9 cellular contexts compared by ENCODE assay signal in genomic region chr1:192545781-192546521, GRCh38. TPM values are rescaled to one million over a fixed set of nuclear protein-coding genes. Genes with fewer than 3 reads are reported as not detected.
DNase-seq lines count a peak whose midpoint lies in the region; ATAC-seq and TF ChIP-seq lines count a peak whose summit lies in the region.
"Had no signal": no experiment of that assay in that cellular context is flagged by ENCODE, and none has a peak within 500 bp of the region (broad histone marks: within the 10 kb centered on the region; RNA-seq: fewer than 3 reads in every experiment).

No MANE protein-coding gene starts in this region.

- TF ChIP-seq CTCF in CD14-positive monocyte (IDR thresholded peaks at IDR 0.05) (peak; percentile 52), hepatocyte (IDR thresholded peaks at IDR 0.05; ENCODE audit: poor library complexity) (no peak)

- H3K4me3 ChIP-seq in hepatocyte: no peak overlapping the region

- peaks cover 13% of the 10 kb centered on the region for H3K4me1 Mint-ChIP-seq in CD14-positive monocyte
- peaks cover 67% of the 10 kb centered on the region for H3K4me1 Mint-ChIP-seq in activated CD4-positive, alpha-beta memory T cell treated with anti-CD3 and anti-CD28 coated beads, Interleukin-2, amount 10 ng/mL, durations not matched to agents 7 days and 5 days
- peaks cover 34% of the 10 kb centered on the region for H3K4me1 Mint-ChIP-seq in stimulated activated memory B cell treated with anti-CD40 and anti-IgM and Interleukin-4, amounts not matched to agents 10 μg/mL and 1 μg/mL and 100 μg/mL, for 72 hours

- intact Hi-C loops in CD14-positive monocyte (cut with micrococcal nuclease): no loop called here

- H3K27me3 ChIP-seq in hepatocyte: no peaks in the 10 kb centered on the region

- no peaks in the 10 kb centered on the region for H3K4me1 ChIP-seq in hepatocyte (ENCODE audit: insufficient read depth)

- H3K27ac ChIP-seq in hepatocyte: no peak overlapping the region

- H4K20me1 ChIP-seq in hepatocyte (ENCODE audit: insufficient read depth, poor library complexity, severe bottlenecking): no peaks in the 10 kb centered on the region

- peak; percentile 53 for ATAC-seq in GM19452 (IDR thresholded peaks at IDR 0.05; ENCODE audit: unreplicated experiment)
- peak; percentile 36 for ATAC-seq in HG03439 (IDR thresholded peaks at IDR 0.05; ENCODE audit: unreplicated experiment)
- peak; percentile 75 for ATAC-seq in stimulated activated memory B cell treated with anti-CD40 and anti-IgM and Interleukin-4, amounts not matched to agents 10 μg/mL and 1 μg/mL and 100 μg/mL, for 72 hours

- H3K4me3 Mint-ChIP-seq in CD14-positive monocyte: peak overlapping the region; percentile 64 to 88
- H3K4me3 Mint-ChIP-seq in activated CD4-positive, alpha-beta memory T cell treated with anti-CD3 and anti-CD28 coated beads, Interleukin-2, amount 10 ng/mL, durations not matched to agents 7 days and 5 days: no peak overlapping the region
- peak overlapping the region; percentile 74 for H3K4me3 Mint-ChIP-seq in stimulated activated memory B cell treated with anti-CD40 and anti-IgM and Interleukin-4, amounts not matched to agents 10 μg/mL and 1 μg/mL and 100 μg/mL, for 72 hours
- H3K4me3 Mint-ChIP-seq: brain had no signal

- 92% methylated on average over 3 of the region's 3 CpGs for WGBS in hepatocyte (ENCODE audit: low lambda C conversion rate, missing lambda C conversion rate)

- H3K9me2 ChIP-seq in hepatocyte (replicated peaks; ENCODE audit: insufficient read depth): no peaks in the 10 kb centered on the region

- DNase-seq in CD14-positive monocyte (ENCODE audit: low spot score): no peak
- DNase-seq in activated CD4-positive, alpha-beta memory T cell treated with anti-CD3 and anti-CD28 coated beads, Interleukin-2, amount 10 ng/mL, durations not matched to agents 7 days and 5 days: no peak
- no peak for DNase-seq in KG1 (lab: John Stamatoyannopoulos, UW)
- no peak for DNase-seq in NCI-H1092 (lab: John Stamatoyannopoulos, UW)
- no peak for DNase-seq in hepatocyte (ENCODE audit: low spot score)

- H3K4me2 ChIP-seq in hepatocyte: no peak overlapping the region

- CTCF ChIA-PET in activated CD4-positive, alpha-beta memory T cell treated with anti-CD3 and anti-CD28 coated beads, Interleukin-2, amount 10 ng/mL, durations not matched to agents 7 days and 5 days (lab: Charles Lee): interaction anchor here (0.9 to 2.2 kb wide), 10 partner anchors 9 to 72 kb away, joined by 3 to 6 read pairs (median 4); no protein-coding TSS in a partner anchor

- H3K9me3 Mint-ChIP-seq in CD14-positive monocyte: no peaks in the 10 kb centered on the region
- H3K9me3 Mint-ChIP-seq in activated CD4-positive, alpha-beta memory T cell treated with anti-CD3 and anti-CD28 coated beads, Interleukin-2, amount 10 ng/mL, durations not matched to agents 7 days and 5 days: no peaks in the 10 kb centered on the region
- H3K9me3 Mint-ChIP-seq in stimulated activated memory B cell treated with anti-CD40 and anti-IgM and Interleukin-4, amounts not matched to agents 10 μg/mL and 1 μg/mL and 100 μg/mL, for 72 hours: no peaks in the 10 kb centered on the region
- H3K9me3 Mint-ChIP-seq: brain had no signal

- no peak overlapping the region for H2AFZ ChIP-seq in hepatocyte

- POLR2A ChIA-PET in activated CD4-positive, alpha-beta memory T cell treated with anti-CD3 and anti-CD28 coated beads, Interleukin-2, amount 10 ng/mL, durations not matched to agents 7 days and 5 days (lab: Charles Lee): interaction anchor here (0.6 to 3.2 kb wide), 13 partner anchors 8 to 1605 kb away, joined by 3 to 14 read pairs (median 4); no protein-coding TSS in a partner anchor

- H3K36me3 ChIP-seq in hepatocyte (replicated peaks; ENCODE audit: insufficient read depth, low read depth): no peaks in the 10 kb centered on the region

- no peaks in the 10 kb centered on the region for H3K79me2 ChIP-seq in hepatocyte

- H3K27ac Mint-ChIP-seq in CD14-positive monocyte: peak overlapping the region in 6 of 7 donors; percentile 70 to 89 (median 83)
- peak overlapping the region; percentile 24 for H3K27ac Mint-ChIP-seq in activated CD4-positive, alpha-beta memory T cell treated with anti-CD3 and anti-CD28 coated beads, Interleukin-2, amount 10 ng/mL, durations not matched to agents 7 days and 5 days
- H3K27ac Mint-ChIP-seq in stimulated activated memory B cell treated with anti-CD40 and anti-IgM and Interleukin-4, amounts not matched to agents 10 μg/mL and 1 μg/mL and 100 μg/mL, for 72 hours: peak overlapping the region; percentile 60
- H3K27ac Mint-ChIP-seq: brain had no signal

- no peaks in the 10 kb centered on the region for H3K9me3 ChIP-seq in hepatocyte (ENCODE audit: low read depth)

- H3K36me3 Mint-ChIP-seq in CD14-positive monocyte: no peaks in the 10 kb centered on the region
- peaks cover 2% of the 10 kb centered on the region for H3K36me3 Mint-ChIP-seq in activated CD4-positive, alpha-beta memory T cell treated with anti-CD3 and anti-CD28 coated beads, Interleukin-2, amount 10 ng/mL, durations not matched to agents 7 days and 5 days (ENCODE audit: low read depth)
- H3K36me3 Mint-ChIP-seq in stimulated activated memory B cell treated with anti-CD40 and anti-IgM and Interleukin-4, amounts not matched to agents 10 μg/mL and 1 μg/mL and 100 μg/mL, for 72 hours: no peaks in the 10 kb centered on the region
- H3K36me3 Mint-ChIP-seq: brain had no signal

- H3K27me3 Mint-ChIP-seq in CD14-positive monocyte (ENCODE audit: low read depth in 3 of 3): peaks cover 0 to 2% (median 0%) of the 10 kb centered on the region in 3 donors
- H3K27me3 Mint-ChIP-seq in activated CD4-positive, alpha-beta memory T cell treated with anti-CD3 and anti-CD28 coated beads, Interleukin-2, amount 10 ng/mL, durations not matched to agents 7 days and 5 days: no peaks in the 10 kb centered on the region
- H3K27me3 Mint-ChIP-seq in stimulated activated memory B cell treated with anti-CD40 and anti-IgM and Interleukin-4, amounts not matched to agents 10 μg/mL and 1 μg/mL and 100 μg/mL, for 72 hours: no peaks in the 10 kb centered on the region

RNA-seq across cellular contexts. Expression of gene RGS1, which starts 29.6 kb away (rescaled TPM):
- polyA plus RNA-seq in CD14-positive monocyte (10 to 100 TPM in 1 of 2 donors, 1 to 10 TPM in 1; 2.4 to 17.7 TPM), hepatocyte (4.0 and 5.6 TPM in 2 replicates)
- 10 to 100 TPM; 67.3 to 69.2 TPM for total RNA-seq in activated CD4-positive, alpha-beta memory T cell treated with anti-CD3 and anti-CD28 coated beads, Interleukin-2, amount 10 ng/mL, durations not matched to agents 7 days and 5 days
- 4.8 and 9.8 TPM in 2 replicates for total RNA-seq in hepatocyte

Comparison
In these comparisons a context has a peak if more than half of its experiments do, and no peak if none do; other contexts are left out.
1. H3K27ac Mint-ChIP-seq: peak in every context shown above with its lines; median percentile 83 in CD14-positive monocyte; 60 in stimulated activated memory B cell treated with anti-CD40 and anti-IgM and Interleukin-4, amounts not matched to agents 10 μg/mL and 1 μg/mL and 100 μg/mL, for 72 hours; 24 in activated CD4-positive, alpha-beta memory T cell treated with anti-CD3 and anti-CD28 coated beads, Interleukin-2, amount 10 ng/mL, durations not matched to agents 7 days and 5 days.